1 cellular context compared by ENCODE assay signal in the genomic region with DNA sequence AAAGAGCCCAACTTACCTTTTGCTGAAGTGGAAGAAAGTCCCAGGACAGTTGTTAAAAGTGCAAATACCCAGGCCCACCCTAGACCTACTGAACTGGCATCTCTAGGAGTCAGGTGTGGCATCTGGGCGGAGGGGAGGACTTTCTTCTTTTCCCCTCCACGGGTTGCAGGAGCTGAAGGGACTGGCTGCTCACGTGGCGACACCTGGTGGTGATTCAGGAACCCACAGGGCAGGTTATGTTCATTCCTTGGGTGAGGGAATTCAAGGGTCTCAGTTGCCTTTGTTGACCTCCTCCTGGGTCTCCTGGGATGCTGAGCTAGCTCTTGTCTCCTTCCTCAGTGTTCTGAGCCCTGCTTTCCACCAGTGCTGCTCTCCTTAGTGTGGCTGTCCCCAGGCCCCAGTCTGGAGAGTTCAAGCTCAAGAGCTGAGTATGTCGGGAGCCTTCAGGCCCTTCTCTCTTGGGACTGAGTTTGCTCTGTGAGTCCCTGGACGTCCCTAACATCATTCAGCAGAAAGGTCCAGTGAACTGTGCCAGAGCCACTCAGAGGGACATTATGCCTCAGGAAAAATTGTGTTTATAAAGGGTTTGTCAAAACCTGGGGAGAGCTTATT.
TF ChIP-seq lines count a peak whose summit lies in the region.

No MANE protein-coding gene starts in this region.

TF ChIP-seq in K562, 482 proteins besides CTCF, POLR2A, EP300 and RAD21 (continued from another document):
- TF ChIP-seq, protein P1, sequence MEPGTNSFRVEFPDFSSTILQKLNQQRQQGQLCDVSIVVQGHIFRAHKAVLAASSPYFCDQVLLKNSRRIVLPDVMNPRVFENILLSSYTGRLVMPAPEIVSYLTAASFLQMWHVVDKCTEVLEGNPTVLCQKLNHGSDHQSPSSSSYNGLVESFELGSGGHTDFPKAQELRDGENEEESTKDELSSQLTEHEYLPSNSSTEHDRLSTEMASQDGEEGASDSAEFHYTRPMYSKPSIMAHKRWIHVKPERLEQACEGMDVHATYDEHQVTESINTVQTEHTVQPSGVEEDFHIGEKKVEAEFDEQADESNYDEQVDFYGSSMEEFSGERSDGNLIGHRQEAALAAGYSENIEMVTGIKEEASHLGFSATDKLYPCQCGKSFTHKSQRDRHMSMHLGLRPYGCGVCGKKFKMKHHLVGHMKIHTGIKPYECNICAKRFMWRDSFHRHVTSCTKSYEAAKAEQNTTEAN (CRISPR knock-in tag; IDR thresholded peaks at IDR 0.05) = no peak
- no peak for TF ChIP-seq ZNF766 (CRISPR knock-in tag; conservative IDR thresholded peaks at IDR 0.05)
